ENCODE assay signal across 14 cellular contexts in genomic region chr21:44028287-44028659, GRCh38. TPM values are rescaled to one million over a fixed set of nuclear protein-coding genes. Genes with fewer than 3 reads are reported as not detected.
DNase-seq lines count a peak whose midpoint lies in the region; ATAC-seq and TF ChIP-seq lines count a peak whose summit lies in the region.
"Had no signal": no experiment of that assay in that cellular context is flagged by ENCODE, and none has a peak within 500 bp of the region (broad histone marks: within the 10 kb centered on the region; RNA-seq: fewer than 3 reads in every experiment).

No MANE protein-coding gene starts in this region.

- H3K79me2 ChIP-seq in osteoblast (ENCODE audit: insufficient read depth, low read length): peaks cover 98% of the 10 kb centered on the region

- H3K27ac ChIP-seq in CD4-positive, CD25-positive, alpha-beta regulatory T cell (ENCODE audit: insufficient read depth, low read length, poor library complexity, severe bottlenecking): no peak overlapping the region
- H3K27ac ChIP-seq in HEK293 (ENCODE audit: extremely low read depth, low read depth, low read length) (peak overlapping the region; percentile 18), osteoblast (ENCODE audit: low read depth, low read length) (no peak overlapping the region)

- DNase-seq in CD4-positive, CD25-positive, alpha-beta regulatory T cell: no peak
- no peak for DNase-seq in central memory CD8-positive, alpha-beta T cell (ENCODE audit: low spot score in 2 of 2)
- DNase-seq in osteoblast (ENCODE audit: insufficient read length, low spot score, missing footprints) (peak; percentile 26), NCI-H524 treated with DMSO at 0.1 percent for 48 hours (lab: John Stamatoyannopoulos, UW) (no peak), GM10266 (ENCODE audit: extremely low spot score) (no peak), osteocyte (ENCODE audit: extremely low spot score, unreplicated experiment) (no peak)
- DNase-seq: DMS 273 treated with DMSO at 0.1 percent for 48 hours, H7, NCI-H1417 treated with DMSO at 0.1 percent for 48 hours, NCI-H2029 treated with DMSO at 0.1 percent for 48 hours, NCI-H510A treated with DMSO at 0.1 percent for 48 hours had no signal

- H3K27me3 ChIP-seq in CD4-positive, CD25-positive, alpha-beta regulatory T cell (ENCODE audit: control insufficient read depth, insufficient read depth, low read length): no peaks in the 10 kb centered on the region
- no peaks in the 10 kb centered on the region for H3K27me3 ChIP-seq in osteoblast (ENCODE audit: insufficient read depth, low read length)

- H2AFZ ChIP-seq in osteoblast (ENCODE audit: low read length): no peak overlapping the region

- H3K27me3 Mint-ChIP-seq in CD4-positive, CD25-positive, alpha-beta regulatory T cell: no peaks in the 10 kb centered on the region
- H3K27me3 Mint-ChIP-seq in central memory CD8-positive, alpha-beta T cell: no peaks in the 10 kb centered on the region
- no peaks in the 10 kb centered on the region for H3K27me3 Mint-ChIP-seq in osteocyte (ENCODE audit: unreplicated experiment)
- H3K27me3 Mint-ChIP-seq: B cell, IgD-negative memory B cell had no signal

- POLR2A ChIA-PET in HEK293 (lab: Yijun Ruan, JAX): no interaction called here

- peak overlapping the region in 1 of 4 donors; percentile 46 for H3K4me3 Mint-ChIP-seq in CD4-positive, CD25-positive, alpha-beta regulatory T cell
- H3K4me3 Mint-ChIP-seq in central memory CD8-positive, alpha-beta T cell: no peak overlapping the region
- no peak overlapping the region for H3K4me3 Mint-ChIP-seq in osteocyte (ENCODE audit: unreplicated experiment)
- H3K4me3 Mint-ChIP-seq: B cell had no signal

- no peaks in the 10 kb centered on the region for H3K9me3 Mint-ChIP-seq in CD4-positive, CD25-positive, alpha-beta regulatory T cell
- no peaks in the 10 kb centered on the region for H3K9me3 Mint-ChIP-seq in central memory CD8-positive, alpha-beta T cell
- no peaks in the 10 kb centered on the region for H3K9me3 Mint-ChIP-seq in osteocyte (ENCODE audit: unreplicated experiment)

- peaks cover 0 to 4% of the 10 kb centered on the region in 2 experiments for H3K9me3 ChIP-seq in CD4-positive, CD25-positive, alpha-beta regulatory T cell (ENCODE audit: control insufficient read depth in 2 of 2, low read length in 2 of 2)
- H3K9me3 ChIP-seq in HEK293 (ENCODE audit: control insufficient read depth, insufficient read depth, low read depth, low read length) (no peaks in the 10 kb centered on the region), osteoblast (ENCODE audit: low read depth, low read length) (no peaks in the 10 kb centered on the region)

- H4K20me1 ChIP-seq in osteoblast (ENCODE audit: insufficient read depth, low read length): peaks cover 55% of the 10 kb centered on the region

- no peak overlapping the region for H3K4me3 ChIP-seq in CD4-positive, CD25-positive, alpha-beta regulatory T cell (ENCODE audit: low read depth, low read length)
- no peak overlapping the region for H3K4me3 ChIP-seq in HEK293 (ENCODE audit: low read depth, low read length)
- H3K4me3 ChIP-seq in osteoblast (ENCODE audit: insufficient read depth, low read length): no peak overlapping the region

- ATAC-seq in CD4-positive, CD25-positive, alpha-beta regulatory T cell (ENCODE audit: low read depth in 2 of 2): no peak
- no peak for ATAC-seq in central memory CD8-positive, alpha-beta T cell (replicated peaks; ENCODE audit: extremely low read depth, poor library complexity, severe bottlenecking)

- CTCF ChIA-PET in HEK293 (lab: Yijun Ruan, JAX): interaction anchor here (0.9 kb wide), 1 partner anchor 30 kb away, joined by 3 read pairs; no protein-coding TSS in a partner anchor

- peaks cover 17% of the 10 kb centered on the region for H3K36me3 Mint-ChIP-seq in CD4-positive, CD25-positive, alpha-beta regulatory T cell
- H3K36me3 Mint-ChIP-seq in central memory CD8-positive, alpha-beta T cell (ENCODE audit: insufficient read depth): peaks cover 31% of the 10 kb centered on the region
- peaks cover 7% of the 10 kb centered on the region for H3K36me3 Mint-ChIP-seq in osteocyte (ENCODE audit: unreplicated experiment)
- H3K36me3 Mint-ChIP-seq: IgD-negative memory B cell had no signal

- H3K4me1 Mint-ChIP-seq in CD4-positive, CD25-positive, alpha-beta regulatory T cell: peaks cover 33 to 80% (median 63%) of the 10 kb centered on the region in 4 donors
- H3K4me1 Mint-ChIP-seq in central memory CD8-positive, alpha-beta T cell: peaks cover 71% of the 10 kb centered on the region
- peaks cover 34% of the 10 kb centered on the region for H3K4me1 Mint-ChIP-seq in osteocyte (ENCODE audit: unreplicated experiment)

- peaks cover 38% of the 10 kb centered on the region for H3K4me1 ChIP-seq in CD4-positive, CD25-positive, alpha-beta regulatory T cell (ENCODE audit: control insufficient read depth, insufficient read depth, low read length, poor library complexity, severe bottlenecking)
- H3K4me1 ChIP-seq in HEK293 (ENCODE audit: control insufficient read depth, insufficient read depth, low read length): peaks cover 27% of the 10 kb centered on the region
- H3K4me1 ChIP-seq in osteoblast (ENCODE audit: insufficient read depth, low read length): peaks cover 16% of the 10 kb centered on the region

- no peak overlapping the region for H3K4me2 ChIP-seq in osteoblast (ENCODE audit: insufficient read depth, low read length)

- H3K36me3 ChIP-seq in CD4-positive, CD25-positive, alpha-beta regulatory T cell (ENCODE audit: control insufficient read depth, insufficient read depth, low read length): peaks cover 25% of the 10 kb centered on the region
- H3K36me3 ChIP-seq in HEK293 (ENCODE audit: control insufficient read depth in 2 of 2, insufficient read depth in 1 of 2, low read length in 2 of 2): peaks cover 2 to 8% of the 10 kb centered on the region in 2 experiments; a peak in 2 of 3 replicates
- peaks cover 14% of the 10 kb centered on the region for H3K36me3 ChIP-seq in osteoblast (ENCODE audit: insufficient read depth, low read length)

- TF ChIP-seq CTCF in HEK293 (tag by site-specific recombination; IDR thresholded peaks at IDR 0.05) (no peak), osteoblast (IDR thresholded peaks at IDR 0.05; ENCODE audit: extremely low read depth, low read depth, low read length) (no peak), GM10266 (IDR thresholded peaks at IDR 0.05; ENCODE audit: control insufficient read depth, insufficient read depth, low read depth, missing control alignments) (no peak), osteocyte (IDR thresholded peaks at IDR 0.05) (no peak)

- H3K27ac Mint-ChIP-seq in CD4-positive, CD25-positive, alpha-beta regulatory T cell: peak overlapping the region in 2 of 3 donors; percentile 56 to 57
- H3K27ac Mint-ChIP-seq in central memory CD8-positive, alpha-beta T cell (ENCODE audit: low read depth): peak overlapping the region; percentile 55
- no peak overlapping the region for H3K27ac Mint-ChIP-seq in osteocyte (ENCODE audit: unreplicated experiment)
- H3K27ac Mint-ChIP-seq: B cell had no signal

TF ChIP-seq in HEK293, 187 proteins besides CTCF, POLR2A, EP300 and RAD21 (continues in another document):
- TF ChIP-seq ZNF366 (tag by site-specific recombination; conservative IDR thresholded peaks at IDR 0.05): no peak
- no peak for TF ChIP-seq HOXD13 (CRISPR knock-in tag; IDR thresholded peaks at IDR 0.05; ENCODE audit: borderline replicate concordance)
- TF ChIP-seq IKZF3 (tag by site-specific recombination; IDR thresholded peaks at IDR 0.05): 0 out of 2 replicates have a peak, but pooled peaks have one; percentile 43
- no peak for TF ChIP-seq GFI1B (tag by site-specific recombination; IDR thresholded peaks at IDR 0.05)
- TF ChIP-seq, protein P1, sequence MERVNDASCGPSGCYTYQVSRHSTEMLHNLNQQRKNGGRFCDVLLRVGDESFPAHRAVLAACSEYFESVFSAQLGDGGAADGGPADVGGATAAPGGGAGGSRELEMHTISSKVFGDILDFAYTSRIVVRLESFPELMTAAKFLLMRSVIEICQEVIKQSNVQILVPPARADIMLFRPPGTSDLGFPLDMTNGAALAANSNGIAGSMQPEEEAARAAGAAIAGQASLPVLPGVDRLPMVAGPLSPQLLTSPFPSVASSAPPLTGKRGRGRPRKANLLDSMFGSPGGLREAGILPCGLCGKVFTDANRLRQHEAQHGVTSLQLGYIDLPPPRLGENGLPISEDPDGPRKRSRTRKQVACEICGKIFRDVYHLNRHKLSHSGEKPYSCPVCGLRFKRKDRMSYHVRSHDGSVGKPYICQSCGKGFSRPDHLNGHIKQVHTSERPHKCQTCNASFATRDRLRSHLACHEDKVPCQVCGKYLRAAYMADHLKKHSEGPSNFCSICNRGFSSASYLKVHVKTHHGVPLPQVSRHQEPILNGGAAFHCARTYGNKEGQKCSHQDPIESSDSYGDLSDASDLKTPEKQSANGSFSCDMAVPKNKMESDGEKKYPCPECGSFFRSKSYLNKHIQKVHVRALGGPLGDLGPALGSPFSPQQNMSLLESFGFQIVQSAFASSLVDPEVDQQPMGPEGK (tag by site-specific recombination; IDR thresholded peaks at IDR 0.05): peak; percentile 12; the same call in 1 of the 2 replicates
- TF ChIP-seq, protein P2, sequence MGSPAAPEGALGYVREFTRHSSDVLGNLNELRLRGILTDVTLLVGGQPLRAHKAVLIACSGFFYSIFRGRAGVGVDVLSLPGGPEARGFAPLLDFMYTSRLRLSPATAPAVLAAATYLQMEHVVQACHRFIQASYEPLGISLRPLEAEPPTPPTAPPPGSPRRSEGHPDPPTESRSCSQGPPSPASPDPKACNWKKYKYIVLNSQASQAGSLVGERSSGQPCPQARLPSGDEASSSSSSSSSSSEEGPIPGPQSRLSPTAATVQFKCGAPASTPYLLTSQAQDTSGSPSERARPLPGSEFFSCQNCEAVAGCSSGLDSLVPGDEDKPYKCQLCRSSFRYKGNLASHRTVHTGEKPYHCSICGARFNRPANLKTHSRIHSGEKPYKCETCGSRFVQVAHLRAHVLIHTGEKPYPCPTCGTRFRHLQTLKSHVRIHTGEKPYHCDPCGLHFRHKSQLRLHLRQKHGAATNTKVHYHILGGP (tag by site-specific recombination; IDR thresholded peaks at IDR 0.05): no peak
- TF ChIP-seq ZNF324 (tag by site-specific recombination; IDR thresholded peaks at IDR 0.05): no peak
- TF ChIP-seq ZNF341 (tag by site-specific recombination; IDR thresholded peaks at IDR 0.05; ENCODE audit: low read depth): peak; percentile 93
- no peak for TF ChIP-seq ZNF416 (tag by site-specific recombination; IDR thresholded peaks at IDR 0.05)
- TF ChIP-seq MZF1 (tag by site-specific recombination; IDR thresholded peaks at IDR 0.05; ENCODE audit: borderline replicate concordance): no peak

RNA-seq across cellular contexts. Expression of gene TRAPPC10, which starts 16.2 kb away (rescaled TPM):
- 132 TPM for total RNA-seq in CD4-positive, CD25-positive, alpha-beta regulatory T cell
- polyA plus RNA-seq in CD4-positive, CD25-positive, alpha-beta regulatory T cell: 10 to 100 TPM; 13.5 to 18.7 (median 17.1) TPM
- 33.0 and 36.2 TPM in 2 replicates for total RNA-seq in osteoblast
- 41.7 and 46.1 TPM in 2 replicates for total RNA-seq in osteocyte
